ENCODE assay signal across 1 cellular context in genomic region chr22:20495861-20496681, GRCh38.
TF ChIP-seq lines count a peak whose summit lies in the region.

No MANE protein-coding gene starts in this region.

TF ChIP-seq in IMR-90, 13 proteins besides CTCF, POLR2A, EP300 and RAD21 (continued from another document):
- TF ChIP-seq, protein P1, sequence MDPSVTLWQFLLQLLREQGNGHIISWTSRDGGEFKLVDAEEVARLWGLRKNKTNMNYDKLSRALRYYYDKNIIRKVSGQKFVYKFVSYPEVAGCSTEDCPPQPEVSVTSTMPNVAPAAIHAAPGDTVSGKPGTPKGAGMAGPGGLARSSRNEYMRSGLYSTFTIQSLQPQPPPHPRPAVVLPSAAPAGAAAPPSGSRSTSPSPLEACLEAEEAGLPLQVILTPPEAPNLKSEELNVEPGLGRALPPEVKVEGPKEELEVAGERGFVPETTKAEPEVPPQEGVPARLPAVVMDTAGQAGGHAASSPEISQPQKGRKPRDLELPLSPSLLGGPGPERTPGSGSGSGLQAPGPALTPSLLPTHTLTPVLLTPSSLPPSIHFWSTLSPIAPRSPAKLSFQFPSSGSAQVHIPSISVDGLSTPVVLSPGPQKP (IDR thresholded peaks at IDR 0.05; ENCODE audit: borderline replicate concordance, low read depth, low read length), result no peak
- TF ChIP-seq, protein P2, sequence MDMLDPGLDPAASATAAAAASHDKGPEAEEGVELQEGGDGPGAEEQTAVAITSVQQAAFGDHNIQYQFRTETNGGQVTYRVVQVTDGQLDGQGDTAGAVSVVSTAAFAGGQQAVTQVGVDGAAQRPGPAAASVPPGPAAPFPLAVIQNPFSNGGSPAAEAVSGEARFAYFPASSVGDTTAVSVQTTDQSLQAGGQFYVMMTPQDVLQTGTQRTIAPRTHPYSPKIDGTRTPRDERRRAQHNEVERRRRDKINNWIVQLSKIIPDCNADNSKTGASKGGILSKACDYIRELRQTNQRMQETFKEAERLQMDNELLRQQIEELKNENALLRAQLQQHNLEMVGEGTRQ (IDR thresholded peaks at IDR 0.05; ENCODE audit: low read depth, low read length), result peak; percentile 96
- no peak for TF ChIP-seq RCOR1 (IDR thresholded peaks at IDR 0.05; ENCODE audit: insufficient replicate concordance, low read length)
- TF ChIP-seq FOS (IDR thresholded peaks at IDR 0.05; ENCODE audit: low read depth, low read length), result no peak
- TF ChIP-seq SMC3 (IDR thresholded peaks at IDR 0.05; ENCODE audit: low read depth, low read length), result peak; percentile 65
- TF ChIP-seq NFE2L2 (IDR thresholded peaks at IDR 0.05; ENCODE audit: low read depth, low read length), result no peak
- TF ChIP-seq BHLHE40 (IDR thresholded peaks at IDR 0.05; ENCODE audit: low read depth, low read length), result peak; percentile 28; the same call in 1 of the 2 replicates
TF ChIP-seq in IMR-90: peak in this region for 5.
